In genomic region chr7:120950539-120951308, GRCh38 we compare ENCODE assay signal across 8 cellular contexts. TPM values are rescaled to one million over a fixed set of nuclear protein-coding genes. Genes with fewer than 3 reads are reported as not detected.
DNase-seq lines count a peak whose midpoint lies in the region; ATAC-seq and TF ChIP-seq lines count a peak whose summit lies in the region.

Gene ING3 (plus strand): TSS chr7:120950777. CDS start chr7:120950897, 120 bp downstream.

- whole genome bisulfite sequencing in suprapubic skin: under 1% methylated on average over 43 of the region's 71 CpGs

- ATAC-seq in HG02610 (IDR thresholded peaks at IDR 0.05; ENCODE audit: unreplicated experiment): peak; percentile 98
- ATAC-seq in activated naive CD4-positive, alpha-beta T cell treated with anti-CD3 and anti-CD28 coated beads, Interleukin-2, amount 50 U/mL, for 72 hours: peak; percentile 93 to 94

- H3K4me1 ChIP-seq in suprapubic skin: peaks cover 19% of the 10 kb centered on the region

- no peaks in the 10 kb centered on the region for H3K27me3 ChIP-seq in suprapubic skin

- no peak for TF ChIP-seq POLR2A in suprapubic skin (IDR thresholded peaks at IDR 0.05)

- H3K9me3 ChIP-seq in suprapubic skin: no peaks in the 10 kb centered on the region

- H3K4me3 ChIP-seq in GM08714 (ENCODE audit: low read length): peak within 1 kb of the TSS; percentile 99
- peak within 1 kb of the TSS; percentile 55 for H3K4me3 ChIP-seq in suprapubic skin

- H3K27ac Mint-ChIP-seq in activated naive CD4-positive, alpha-beta T cell treated with anti-CD3 and anti-CD28 coated beads, Interleukin-2, amount 50 U/mL, for 72 hours: peak within 1 kb of the TSS; percentile 98

- DNase-seq in NCI-H1092 treated with DMSO at 0.1 percent for 48 hours (lab: John Stamatoyannopoulos, UW) (peak; percentile 99), SKM-1 (lab: John Stamatoyannopoulos, UW; ENCODE audit: unreplicated experiment) (peak; percentile 88), globus pallidus (ENCODE audit: low spot score) (peak; percentile 99), nucleus accumbens (lab: John Stamatoyannopoulos, UW) (peak; percentile 81 to 99 (median 97)), suprapubic skin (ENCODE audit: low spot score in 2 of 2) (peak; percentile 98 to 99)
- DNase-seq in activated naive CD4-positive, alpha-beta T cell treated with anti-CD3 and anti-CD28 coated beads, Interleukin-2, amount 50 U/mL, for 72 hours (ENCODE audit: low spot score in 2 of 2): peak; percentile 94 to 97

- peak within 1 kb of the TSS; percentile 98 for H3K27ac ChIP-seq in suprapubic skin

- H3K9me3 Mint-ChIP-seq in activated naive CD4-positive, alpha-beta T cell treated with anti-CD3 and anti-CD28 coated beads, Interleukin-2, amount 50 U/mL, for 72 hours: no peaks in the 10 kb centered on the region

- peaks cover 12 to 22% of the 10 kb centered on the region in 2 donors for H3K36me3 Mint-ChIP-seq in activated naive CD4-positive, alpha-beta T cell treated with anti-CD3 and anti-CD28 coated beads, Interleukin-2, amount 50 U/mL, for 72 hours

- peaks cover 20% of the 10 kb centered on the region for H3K36me3 ChIP-seq in suprapubic skin

- no peak for TF ChIP-seq CTCF in suprapubic skin (IDR thresholded peaks at IDR 0.05)

- peak; percentile 18 for TF ChIP-seq EP300 in suprapubic skin (IDR thresholded peaks at IDR 0.05)

RNA-seq across cellular contexts. Expression of gene ING3, which starts in this region (rescaled TPM):
- total RNA-seq in activated naive CD4-positive, alpha-beta T cell treated with anti-CD3 and anti-CD28 coated beads, Interleukin-2, amount 50 U/mL, for 72 hours: 10 to 100 TPM; 22.2 to 29.7 TPM
- total RNA-seq in suprapubic skin: 10 to 100 TPM; 12.6 to 17.8 (median 16.2) TPM

Comparison
In these comparisons a context has a peak if more than half of its experiments do, and no peak if none do; other contexts are left out.
1. Peak in every context shown above with its lines: DNase-seq, ATAC-seq, H3K4me3 ChIP-seq and H3K27ac ChIP-seq.